1 cellular context compared by ENCODE assay signal in genomic region chr13:91346848-91347211, GRCh38.
TF ChIP-seq lines count a peak whose summit lies in the region.

No MANE protein-coding gene starts in this region.

TF ChIP-seq in IMR-90, 13 proteins besides CTCF, POLR2A, EP300 and RAD21 (continued from another document):
- no peak for TF ChIP-seq ELK1 (IDR thresholded peaks at IDR 0.05; ENCODE audit: borderline replicate concordance, low read depth, low read length)
- TF ChIP-seq NFE2L2 (IDR thresholded peaks at IDR 0.05; ENCODE audit: low read depth, low read length), result no peak
- no peak for TF ChIP-seq MAZ (IDR thresholded peaks at IDR 0.05; ENCODE audit: borderline replicate concordance, low read depth, low read length)
- no peak for TF ChIP-seq USF2 (IDR thresholded peaks at IDR 0.05; ENCODE audit: low read depth, low read length)
- no peak for TF ChIP-seq SMC3 (IDR thresholded peaks at IDR 0.05; ENCODE audit: low read depth, low read length)
- TF ChIP-seq BHLHE40 (IDR thresholded peaks at IDR 0.05; ENCODE audit: low read depth, low read length), result no peak
- no peak for TF ChIP-seq MXI1 (IDR thresholded peaks at IDR 0.05; ENCODE audit: borderline replicate concordance, low read depth, low read length)
- TF ChIP-seq FOS (IDR thresholded peaks at IDR 0.05; ENCODE audit: low read depth, low read length), result no peak
TF ChIP-seq in IMR-90: peak in this region for 0.
